ENCODE assay signal across 3 cellular contexts in the genomic region with DNA sequence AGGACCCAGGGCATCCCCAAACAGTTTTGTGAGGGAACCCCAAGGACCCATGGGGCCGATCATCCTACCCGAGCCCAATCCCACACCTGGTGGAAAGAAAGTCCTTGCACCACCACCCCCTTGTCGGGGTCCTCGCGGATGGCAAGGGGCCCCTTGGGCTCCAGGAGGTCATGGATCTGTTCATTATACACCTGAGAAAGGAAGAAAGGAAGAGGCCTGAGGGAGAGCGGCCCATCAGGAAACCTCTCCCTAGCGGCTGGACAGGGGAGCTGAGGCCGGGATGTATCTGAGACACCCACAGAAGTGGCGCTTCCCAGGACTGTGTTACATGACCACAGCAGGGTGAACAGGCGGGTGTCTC.
TF ChIP-seq lines count a peak whose summit lies in the region.

No MANE protein-coding gene starts in this region.

TF ChIP-seq in SK-N-SH, 30 proteins besides CTCF, POLR2A, EP300 and RAD21:
- TF ChIP-seq YY1 (IDR thresholded peaks at IDR 0.05; ENCODE audit: low read depth) (no peak), USF2 (IDR thresholded peaks at IDR 0.05; ENCODE audit: borderline replicate concordance, low read depth, low read length) (no peak), SIN3A (IDR thresholded peaks at IDR 0.05; ENCODE audit: borderline replicate concordance, low read depth, low read length) (no peak), FOXM1 (IDR thresholded peaks at IDR 0.05; ENCODE audit: low read depth) (no peak), TAF1 (IDR thresholded peaks at IDR 0.05; ENCODE audit: borderline replicate concordance, low read depth, low read length) (no peak), REST (IDR thresholded peaks at IDR 0.05; ENCODE audit: low read depth, low read length) (no peak), NRF1 (IDR thresholded peaks at IDR 0.05; ENCODE audit: low read depth, low read length) (no peak)
- TF ChIP-seq, protein P1, sequence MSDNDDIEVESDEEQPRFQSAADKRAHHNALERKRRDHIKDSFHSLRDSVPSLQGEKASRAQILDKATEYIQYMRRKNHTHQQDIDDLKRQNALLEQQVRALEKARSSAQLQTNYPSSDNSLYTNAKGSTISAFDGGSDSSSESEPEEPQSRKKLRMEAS (IDR thresholded peaks at IDR 0.05; ENCODE audit: low read depth) = no peak
TF ChIP-seq in SK-N-SH: peak in this region for 0.

TF ChIP-seq in SK-N-SH treated with all-trans-retinoic acid at 6 μM for 48 hours, 23 proteins besides CTCF, POLR2A, EP300 and RAD21:
- TF ChIP-seq GLIS3 (CRISPR knock-in tag; IDR thresholded peaks at IDR 0.05) = no peak
- TF ChIP-seq ZNF8 (CRISPR knock-in tag; IDR thresholded peaks at IDR 0.05) = no peak
- no peak for TF ChIP-seq OSR1 (CRISPR knock-in tag; IDR thresholded peaks at IDR 0.05)
- TF ChIP-seq, protein P2, sequence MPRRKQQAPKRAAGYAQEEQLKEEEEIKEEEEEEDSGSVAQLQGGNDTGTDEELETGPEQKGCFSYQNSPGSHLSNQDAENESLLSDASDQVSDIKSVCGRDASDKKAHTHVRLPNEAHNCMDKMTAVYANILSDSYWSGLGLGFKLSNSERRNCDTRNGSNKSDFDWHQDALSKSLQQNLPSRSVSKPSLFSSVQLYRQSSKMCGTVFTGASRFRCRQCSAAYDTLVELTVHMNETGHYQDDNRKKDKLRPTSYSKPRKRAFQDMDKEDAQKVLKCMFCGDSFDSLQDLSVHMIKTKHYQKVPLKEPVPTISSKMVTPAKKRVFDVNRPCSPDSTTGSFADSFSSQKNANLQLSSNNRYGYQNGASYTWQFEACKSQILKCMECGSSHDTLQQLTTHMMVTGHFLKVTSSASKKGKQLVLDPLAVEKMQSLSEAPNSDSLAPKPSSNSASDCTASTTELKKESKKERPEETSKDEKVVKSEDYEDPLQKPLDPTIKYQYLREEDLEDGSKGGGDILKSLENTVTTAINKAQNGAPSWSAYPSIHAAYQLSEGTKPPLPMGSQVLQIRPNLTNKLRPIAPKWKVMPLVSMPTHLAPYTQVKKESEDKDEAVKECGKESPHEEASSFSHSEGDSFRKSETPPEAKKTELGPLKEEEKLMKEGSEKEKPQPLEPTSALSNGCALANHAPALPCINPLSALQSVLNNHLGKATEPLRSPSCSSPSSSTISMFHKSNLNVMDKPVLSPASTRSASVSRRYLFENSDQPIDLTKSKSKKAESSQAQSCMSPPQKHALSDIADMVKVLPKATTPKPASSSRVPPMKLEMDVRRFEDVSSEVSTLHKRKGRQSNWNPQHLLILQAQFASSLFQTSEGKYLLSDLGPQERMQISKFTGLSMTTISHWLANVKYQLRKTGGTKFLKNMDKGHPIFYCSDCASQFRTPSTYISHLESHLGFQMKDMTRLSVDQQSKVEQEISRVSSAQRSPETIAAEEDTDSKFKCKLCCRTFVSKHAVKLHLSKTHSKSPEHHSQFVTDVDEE (CRISPR knock-in tag; IDR thresholded peaks at IDR 0.05) = no peak
- no peak for TF ChIP-seq ZNF70 (CRISPR knock-in tag; IDR thresholded peaks at IDR 0.05)
- TF ChIP-seq, protein P3, sequence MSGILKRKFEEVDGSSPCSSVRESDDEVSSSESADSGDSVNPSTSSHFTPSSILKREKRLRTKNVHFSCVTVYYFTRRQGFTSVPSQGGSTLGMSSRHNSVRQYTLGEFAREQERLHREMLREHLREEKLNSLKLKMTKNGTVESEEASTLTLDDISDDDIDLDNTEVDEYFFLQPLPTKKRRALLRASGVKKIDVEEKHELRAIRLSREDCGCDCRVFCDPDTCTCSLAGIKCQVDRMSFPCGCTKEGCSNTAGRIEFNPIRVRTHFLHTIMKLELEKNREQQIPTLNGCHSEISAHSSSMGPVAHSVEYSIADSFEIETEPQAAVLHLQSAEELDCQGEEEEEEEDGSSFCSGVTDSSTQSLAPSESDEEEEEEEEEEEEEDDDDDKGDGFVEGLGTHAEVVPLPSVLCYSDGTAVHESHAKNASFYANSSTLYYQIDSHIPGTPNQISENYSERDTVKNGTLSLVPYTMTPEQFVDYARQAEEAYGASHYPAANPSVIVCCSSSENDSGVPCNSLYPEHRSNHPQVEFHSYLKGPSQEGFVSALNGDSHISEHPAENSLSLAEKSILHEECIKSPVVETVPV (CRISPR knock-in tag; IDR thresholded peaks at IDR 0.05) = no peak
- TF ChIP-seq, protein P4, sequence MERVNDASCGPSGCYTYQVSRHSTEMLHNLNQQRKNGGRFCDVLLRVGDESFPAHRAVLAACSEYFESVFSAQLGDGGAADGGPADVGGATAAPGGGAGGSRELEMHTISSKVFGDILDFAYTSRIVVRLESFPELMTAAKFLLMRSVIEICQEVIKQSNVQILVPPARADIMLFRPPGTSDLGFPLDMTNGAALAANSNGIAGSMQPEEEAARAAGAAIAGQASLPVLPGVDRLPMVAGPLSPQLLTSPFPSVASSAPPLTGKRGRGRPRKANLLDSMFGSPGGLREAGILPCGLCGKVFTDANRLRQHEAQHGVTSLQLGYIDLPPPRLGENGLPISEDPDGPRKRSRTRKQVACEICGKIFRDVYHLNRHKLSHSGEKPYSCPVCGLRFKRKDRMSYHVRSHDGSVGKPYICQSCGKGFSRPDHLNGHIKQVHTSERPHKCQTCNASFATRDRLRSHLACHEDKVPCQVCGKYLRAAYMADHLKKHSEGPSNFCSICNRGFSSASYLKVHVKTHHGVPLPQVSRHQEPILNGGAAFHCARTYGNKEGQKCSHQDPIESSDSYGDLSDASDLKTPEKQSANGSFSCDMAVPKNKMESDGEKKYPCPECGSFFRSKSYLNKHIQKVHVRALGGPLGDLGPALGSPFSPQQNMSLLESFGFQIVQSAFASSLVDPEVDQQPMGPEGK (CRISPR knock-in tag; IDR thresholded peaks at IDR 0.05; ENCODE audit: borderline replicate concordance) = no peak
- no peak for TF ChIP-seq ZC3H10 (CRISPR knock-in tag; IDR thresholded peaks at IDR 0.05)
- TF ChIP-seq RARB (CRISPR knock-in tag; IDR thresholded peaks at IDR 0.05) = no peak

TF ChIP-seq in HepG2, 621 proteins besides CTCF, POLR2A, EP300 and RAD21:
- TF ChIP-seq, protein P5, sequence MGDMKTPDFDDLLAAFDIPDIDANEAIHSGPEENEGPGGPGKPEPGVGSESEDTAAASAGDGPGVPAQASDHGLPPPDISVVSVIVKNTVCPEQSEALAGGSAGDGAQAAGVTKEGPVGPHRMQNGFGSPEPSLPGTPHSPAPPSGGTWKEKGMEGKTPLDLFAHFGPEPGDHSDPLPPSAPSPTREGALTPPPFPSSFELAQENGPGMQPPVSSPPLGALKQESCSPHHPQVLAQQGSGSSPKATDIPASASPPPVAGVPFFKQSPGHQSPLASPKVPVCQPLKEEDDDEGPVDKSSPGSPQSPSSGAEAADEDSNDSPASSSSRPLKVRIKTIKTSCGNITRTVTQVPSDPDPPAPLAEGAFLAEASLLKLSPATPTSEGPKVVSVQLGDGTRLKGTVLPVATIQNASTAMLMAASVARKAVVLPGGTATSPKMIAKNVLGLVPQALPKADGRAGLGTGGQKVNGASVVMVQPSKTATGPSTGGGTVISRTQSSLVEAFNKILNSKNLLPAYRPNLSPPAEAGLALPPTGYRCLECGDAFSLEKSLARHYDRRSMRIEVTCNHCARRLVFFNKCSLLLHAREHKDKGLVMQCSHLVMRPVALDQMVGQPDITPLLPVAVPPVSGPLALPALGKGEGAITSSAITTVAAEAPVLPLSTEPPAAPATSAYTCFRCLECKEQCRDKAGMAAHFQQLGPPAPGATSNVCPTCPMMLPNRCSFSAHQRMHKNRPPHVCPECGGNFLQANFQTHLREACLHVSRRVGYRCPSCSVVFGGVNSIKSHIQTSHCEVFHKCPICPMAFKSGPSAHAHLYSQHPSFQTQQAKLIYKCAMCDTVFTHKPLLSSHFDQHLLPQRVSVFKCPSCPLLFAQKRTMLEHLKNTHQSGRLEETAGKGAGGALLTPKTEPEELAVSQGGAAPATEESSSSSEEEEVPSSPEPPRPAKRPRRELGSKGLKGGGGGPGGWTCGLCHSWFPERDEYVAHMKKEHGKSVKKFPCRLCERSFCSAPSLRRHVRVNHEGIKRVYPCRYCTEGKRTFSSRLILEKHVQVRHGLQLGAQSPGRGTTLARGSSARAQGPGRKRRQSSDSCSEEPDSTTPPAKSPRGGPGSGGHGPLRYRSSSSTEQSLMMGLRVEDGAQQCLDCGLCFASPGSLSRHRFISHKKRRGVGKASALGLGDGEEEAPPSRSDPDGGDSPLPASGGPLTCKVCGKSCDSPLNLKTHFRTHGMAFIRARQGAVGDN (CRISPR knock-in tag; IDR thresholded peaks at IDR 0.05) = 0 out of 2 replicates have a peak, but pooled peaks have one; percentile 2
- no peak for TF ChIP-seq JUNB (CRISPR knock-in tag; IDR thresholded peaks at IDR 0.05; ENCODE audit: borderline replicate concordance)
TF ChIP-seq in HepG2: peak in this region for 1.
